ENCODE assay signal across 33 cellular contexts in the genomic region with DNA sequence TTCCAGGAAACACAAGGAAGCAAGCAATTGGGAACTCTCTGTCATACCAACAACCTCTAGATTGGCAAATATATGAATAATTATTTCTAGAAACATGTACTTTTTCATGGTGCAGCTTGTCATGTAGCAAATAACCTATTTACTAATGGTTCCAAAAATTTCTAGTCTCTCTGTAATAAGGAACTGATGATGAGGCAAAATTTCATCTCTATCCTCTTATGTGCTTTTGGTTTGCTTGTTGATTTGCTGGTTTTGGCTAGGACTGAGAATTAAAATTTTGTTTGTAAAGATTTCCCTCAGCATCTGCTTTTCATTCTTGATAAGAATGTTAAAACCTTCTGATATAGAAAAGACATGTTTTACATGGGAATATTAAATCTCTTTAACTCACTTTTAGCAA.
DNase-seq lines count a peak whose midpoint lies in the region; ATAC-seq, FAIRE-seq and TF ChIP-seq lines count a peak whose summit lies in the region.
"Had no signal": no experiment of that assay in that cellular context is flagged by ENCODE, and none has a peak within 500 bp of the region (broad histone marks: within the 10 kb centered on the region; RNA-seq: fewer than 3 reads in every experiment).

No MANE protein-coding gene starts in this region.

- in situ Hi-C loops in HepG2 (cut with HindIII; ENCODE audit: extremely low pct_ligation_motif_present, low pct_unique_long_range_greater_than_20kb), result no loop called here
- in situ Hi-C loops in IMR-90 (cut with MboI; ENCODE audit: low sequenced_read_pairs), result no loop called here
- in situ Hi-C loops in K562 (cut with MboI), result no loop called here

- H2BK5ac ChIP-seq in IMR-90 (ENCODE audit: low read depth, low read length, poor library complexity, severe bottlenecking), result no peak overlapping the region

- H3K9me1 ChIP-seq in IMR-90 (ENCODE audit: insufficient read depth, low read length) (no peaks in the 10 kb centered on the region), K562 (ENCODE audit: control insufficient read depth, insufficient read depth, low read length) (no peaks in the 10 kb centered on the region)

- BruUV-seq in HepG2 (replicated peaks; lab: Mats Ljungman, UMichigan) (no TSS peak), IMR-90 (replicated peaks; lab: Mats Ljungman, UMichigan) (no TSS peak), K562 (replicated peaks; lab: Mats Ljungman, UMichigan) (no TSS peak)

- TF ChIP-seq RAD21 in HepG2 (CRISPR knock-in tag; IDR thresholded peaks at IDR 0.05), result no peak
- TF ChIP-seq RAD21 in A549 (conservative IDR thresholded peaks at IDR 0.05 in 1 of 2, IDR thresholded peaks at IDR 0.05 in 1 of 2), result no peak
- TF ChIP-seq RAD21 in IMR-90 (IDR thresholded peaks at IDR 0.05; ENCODE audit: low read length), result no peak
- no peak for TF ChIP-seq RAD21 in K562 (CRISPR knock-in tag; conservative IDR thresholded peaks at IDR 0.05 in 1 of 2, IDR thresholded peaks at IDR 0.05 in 1 of 2)

- H2BK15ac ChIP-seq in IMR-90 (ENCODE audit: low read depth, low read length), result no peak overlapping the region

- H2BK120ac ChIP-seq in IMR-90 (ENCODE audit: low read depth, low read length), result no peak overlapping the region

- no peak overlapping the region for H3K18ac ChIP-seq in IMR-90 (ENCODE audit: low read depth, low read length)

- H3K4ac ChIP-seq in IMR-90 (ENCODE audit: low read depth, low read length), result no peak overlapping the region

- TF ChIP-seq POLR2A in HepG2 (IDR thresholded peaks at IDR 0.05; ENCODE audit: insufficient read depth in 1 of 2, low read depth in 2 of 2, low read length in 2 of 2) (no peak), right lobe of liver (IDR thresholded peaks at IDR 0.05) (no peak), A549 (IDR thresholded peaks at IDR 0.05; ENCODE audit: low read length) (no peak), IMR-90 (IDR thresholded peaks at IDR 0.05; ENCODE audit: low read depth, low read length) (no peak), K562 (conservative IDR thresholded peaks at IDR 0.05) (no peak)

- no peak overlapping the region for H4K91ac ChIP-seq in IMR-90 (ENCODE audit: insufficient read depth, low read depth, low read length)

- no peak for TF ChIP-seq EP300 in HepG2 (IDR thresholded peaks at IDR 0.05; ENCODE audit: low read depth in 2 of 2, low read length in 2 of 2)
- TF ChIP-seq EP300 in HepG2 (CRISPR knock-in tag; IDR thresholded peaks at IDR 0.05; ENCODE audit: borderline replicate concordance), result no peak
- no peak for TF ChIP-seq EP300 in A549 (IDR thresholded peaks at IDR 0.05)
- TF ChIP-seq EP300 in K562 (IDR thresholded peaks at IDR 0.05; ENCODE audit: low read length), result no peak

- POLR2A ChIA-PET in HepG2 (lab: Yijun Ruan, JAX) (no interaction called here), A549 (lab: Yijun Ruan, JAX) (no interaction called here), IMR-90 (lab: Charles Lee; ENCODE audit: unreplicated experiment) (no interaction called here), K562 (lab: Yijun Ruan, JAX) (no interaction called here)

- no peak overlapping the region for H2AFZ ChIP-seq in HepG2 (ENCODE audit: low read length)
- H2AFZ ChIP-seq in IMR-90 (replicated peaks; ENCODE audit: low read length, poor library complexity), result no peak overlapping the region
- no peak overlapping the region for H2AFZ ChIP-seq in K562 (ENCODE audit: low read depth, low read length)

- TF ChIP-seq CTCF in HepG2 (CRISPR knock-in tag; IDR thresholded peaks at IDR 0.05), result no peak
- TF ChIP-seq CTCF in right lobe of liver (IDR thresholded peaks at IDR 0.05), result no peak
- no peak for TF ChIP-seq CTCF in A549 (IDR thresholded peaks at IDR 0.05)
- no peak for TF ChIP-seq CTCF in IMR-90 (conservative IDR thresholded peaks at IDR 0.05; ENCODE audit: low read depth, low read length)
- no peak for TF ChIP-seq CTCF in K562 (IDR thresholded peaks at IDR 0.05 in 2 of 3, conservative IDR thresholded peaks at IDR 0.05 in 1 of 3; ENCODE audit: insufficient read depth in 2 of 3, low read depth in 1 of 3, low read length in 3 of 3)

- H2BK20ac ChIP-seq in IMR-90 (ENCODE audit: low read depth, low read length), result no peak overlapping the region

- H4K5ac ChIP-seq in IMR-90 (ENCODE audit: low read depth, low read length), result no peak overlapping the region

- dilution Hi-C loops in IMR-90 (cut with HindIII; ENCODE audit: low sequenced_read_pairs, unreplicated experiment), result no loop called here

- H3K36me3 ChIP-seq in HepG2 (replicated peaks in 1 of 2; ENCODE audit: control insufficient read depth in 1 of 2, insufficient read depth in 2 of 2, low read length in 2 of 2) (no peaks in the 10 kb centered on the region), right lobe of liver (no peaks in the 10 kb centered on the region), IMR-90 (ENCODE audit: control insufficient read depth, insufficient read depth, low read length) (no peaks in the 10 kb centered on the region), K562 (ENCODE audit: control insufficient read depth, insufficient read depth, low read length) (no peaks in the 10 kb centered on the region)
- H3K36me3 ChIP-seq: BE2C; BLaER1; BLaER1 treated with 17β-estradiol and CSF1 and Interleukin-3, amounts not matched to agents 10 nM and 100 nM had no signal

- no peak overlapping the region for H3K14ac ChIP-seq in IMR-90 (replicated peaks; ENCODE audit: low read depth, low read length)

- no peak overlapping the region for H3K4me2 ChIP-seq in HepG2 (ENCODE audit: low read depth, low read length)
- no peak overlapping the region for H3K4me2 ChIP-seq in A549
- H3K4me2 ChIP-seq in IMR-90 (ENCODE audit: low read depth, low read length), result no peak overlapping the region
- no peak overlapping the region for H3K4me2 ChIP-seq in K562 (ENCODE audit: insufficient read depth, low read length)
- H3K4me2 ChIP-seq: BLaER1; BLaER1 treated with 17β-estradiol and CSF1 and Interleukin-3, amounts not matched to agents 10 nM and 100 nM had no signal

- CTCF ChIA-PET in HepG2 (lab: Yijun Ruan, JAX; ENCODE audit: low intra/inter-chr PET ratio, low total read pairs) (no interaction called here), A549 (lab: Yijun Ruan, JAX) (no interaction called here), IMR-90 (lab: Yijun Ruan, JAX) (interaction anchor here (1.4 kb wide), 1 partner anchor 15 kb away, joined by 3 read pairs; no protein-coding TSS in a partner anchor), K562 (lab: Yijun Ruan, JAX; ENCODE audit: low intra/inter-chr PET ratio) (no interaction called here)

- H3K56ac ChIP-seq in IMR-90 (ENCODE audit: extremely low read depth, insufficient read depth, low read length), result no peak overlapping the region

- no peaks in the 10 kb centered on the region for H3K4me1 ChIP-seq in HepG2 (ENCODE audit: insufficient read depth, low read length)
- H3K4me1 ChIP-seq in right lobe of liver, result no peaks in the 10 kb centered on the region
- H3K4me1 ChIP-seq in A549, result no peaks in the 10 kb centered on the region
- H3K4me1 ChIP-seq in IMR-90 (ENCODE audit: control insufficient read depth, insufficient read depth, low read length), result no peaks in the 10 kb centered on the region
- H3K4me1 ChIP-seq in K562 (replicated peaks in 1 of 2; ENCODE audit: control insufficient read depth in 2 of 2, insufficient read depth in 2 of 2, low read length in 2 of 2), result no peaks in the 10 kb centered on the region
- H3K4me1 ChIP-seq: BE2C, BLaER1, Caco-2 had no signal

- H3K9me3 ChIP-seq in HepG2 (ENCODE audit: low read length) (peaks cover 58% of the 10 kb centered on the region), right lobe of liver (no peaks in the 10 kb centered on the region), A549 (no peaks in the 10 kb centered on the region), IMR-90 (ENCODE audit: control insufficient read depth, insufficient read depth, low read length) (no peaks in the 10 kb centered on the region; the same call in 1 of the 2 replicates), K562 (replicated peaks; ENCODE audit: control insufficient read depth, insufficient read depth, low read depth, low read length) (no peaks in the 10 kb centered on the region)
- H3K9me3 ChIP-seq: BE2C, BLaER1, Caco-2 had no signal

- ATAC-seq in HepG2 (no peak), right lobe of liver (no peak), A549 (no peak), IMR-90 (ENCODE audit: low read depth) (no peak), K562 (no peak), GM21390 (IDR thresholded peaks at IDR 0.05; ENCODE audit: unreplicated experiment) (no peak)
- ATAC-seq: CD8-positive, alpha-beta T cell had no signal

- H2AK5ac ChIP-seq in IMR-90 (ENCODE audit: low read depth, low read length), result no peak overlapping the region

- no peak overlapping the region for H3K23ac ChIP-seq in IMR-90 (ENCODE audit: low read depth, low read length)

- intact Hi-C loops in HepG2 (cut with micrococcal nuclease; ENCODE audit: unreplicated experiment), result no loop called here
- intact Hi-C loops in right lobe of liver (cut with DNase I), result no loop called here
- intact Hi-C loops in IMR-90 (cut with micrococcal nuclease), result loop anchor here (10.0 kb wide), 1 partner anchor 582 kb away; no protein-coding TSS in a partner anchor
- intact Hi-C loops in K562 (cut with micrococcal nuclease), result no loop called here

- H3K27me3 ChIP-seq in HepG2 (ENCODE audit: control insufficient read depth in 1 of 2, insufficient read depth in 2 of 2, low read length in 2 of 2), result no peaks in the 10 kb centered on the region
- no peaks in the 10 kb centered on the region for H3K27me3 ChIP-seq in right lobe of liver
- no peaks in the 10 kb centered on the region for H3K27me3 ChIP-seq in IMR-90 (ENCODE audit: control insufficient read depth, insufficient read depth, low read length)
- H3K27me3 ChIP-seq in K562 (ENCODE audit: control insufficient read depth in 2 of 2, insufficient read depth in 2 of 2, low read length in 2 of 2), result no peaks in the 10 kb centered on the region
- H3K27me3 ChIP-seq: BE2C; BLaER1; BLaER1 treated with 17β-estradiol and CSF1 and Interleukin-3, amounts not matched to agents 10 nM and 100 nM had no signal

- no peaks in the 10 kb centered on the region for H3K79me2 ChIP-seq in HepG2 (ENCODE audit: insufficient read depth, low read length)
- no peaks in the 10 kb centered on the region for H3K79me2 ChIP-seq in K562 (ENCODE audit: control insufficient read depth, insufficient read depth, low read length)

- H3K4me3 ChIP-seq in HepG2 (replicated peaks in 1 of 3; ENCODE audit: insufficient read depth in 1 of 3, low read depth in 2 of 3, low read length in 3 of 3), result no peak overlapping the region
- H3K4me3 ChIP-seq in right lobe of liver, result no peak overlapping the region
- H3K4me3 ChIP-seq in A549, result no peak overlapping the region
- H3K4me3 ChIP-seq in IMR-90 (ENCODE audit: insufficient read depth, low read depth, low read length), result no peak overlapping the region
- no peak overlapping the region for H3K4me3 ChIP-seq in K562
- H3K4me3 ChIP-seq: BLaER1; BLaER1 treated with 17β-estradiol and CSF1 and Interleukin-3, amounts not matched to agents 10 nM and 100 nM had no signal

- no peak overlapping the region for H4K8ac ChIP-seq in IMR-90 (ENCODE audit: low read depth in 2 of 2, low read length in 2 of 2)

- H3K9ac ChIP-seq in HepG2 (ENCODE audit: insufficient read depth, low read depth, low read length), result no peak overlapping the region
- no peak overlapping the region for H3K9ac ChIP-seq in IMR-90 (ENCODE audit: low read depth, low read length)
- H3K9ac ChIP-seq in K562 (ENCODE audit: insufficient read depth in 1 of 2, low read depth in 2 of 2, low read length in 2 of 2), result no peak overlapping the region
- H3K9ac ChIP-seq: BLaER1; BLaER1 treated with 17β-estradiol and CSF1 and Interleukin-3, amounts not matched to agents 10 nM and 100 nM had no signal

- DNase-seq in HepG2 (ENCODE audit: low spot score) (no peak), right lobe of liver (no peak), A549 (ENCODE audit: low read depth in 1 of 2, low spot score in 1 of 2) (no peak), IMR-90 (no peak), K562 (ENCODE audit: extremely low read depth in 1 of 4, low spot score in 3 of 4) (no peak), hippocampal formation (lab: John Stamatoyannopoulos, UW) (no peak), NCI-H128 (lab: John Stamatoyannopoulos, UW; ENCODE audit: unreplicated experiment) (no peak)
- DNase-seq: 8988T; ACHN; AML-193; BE2C; C1 segment of cervical spinal cord; Caco-2; Calu3; CD4-positive, alpha-beta memory T cell; CD4-positive, alpha-beta T cell; CD4-positive, CD25-positive, alpha-beta regulatory T cell; CD8-positive, alpha-beta memory T cell; CD8-positive, alpha-beta T cell; COR-L47; DMS 273 treated with DMSO at 0.1 percent for 48 hours; DMS153; DMS53; DMS79; DMS79 treated with DMSO at 0.1 percent for 48 hours; DND-41; EL had no signal

- FAIRE-seq in HepG2 (lab: Jason Lieb, UNC) (no peak), A549 (lab: Jason Lieb, UNC) (no peak), K562 (lab: Jason Lieb, UNC) (no peak)
- FAIRE-seq: D721Med had no signal

- H4K20me1 ChIP-seq in HepG2 (ENCODE audit: insufficient read depth, low read length) (no peaks in the 10 kb centered on the region), IMR-90 (ENCODE audit: insufficient read depth, low read length) (no peaks in the 10 kb centered on the region), K562 (replicated peaks; ENCODE audit: control insufficient read depth, insufficient read depth, low read length) (no peaks in the 10 kb centered on the region)
- H4K20me1 ChIP-seq: BLaER1; BLaER1 treated with 17β-estradiol and CSF1 and Interleukin-3, amounts not matched to agents 10 nM and 100 nM had no signal

- H3K79me1 ChIP-seq in IMR-90 (ENCODE audit: low read depth in 1 of 2, low read length in 2 of 2), result no peaks in the 10 kb centered on the region

- H3K27ac ChIP-seq in HepG2 (ENCODE audit: extremely low read length, insufficient read depth, low read length) (no peak overlapping the region), right lobe of liver (no peak overlapping the region), A549 (no peak overlapping the region), IMR-90 (ENCODE audit: insufficient read depth, low read length) (no peak overlapping the region), K562 (ENCODE audit: extremely low read depth, low read depth, low read length) (no peak overlapping the region)
- H3K27ac ChIP-seq: 22Rv1; BLaER1; BLaER1 treated with 17β-estradiol and CSF1 and Interleukin-3, amounts not matched to agents 10 nM and 100 nM; C4-2B had no signal

- no peak overlapping the region for H2AK9ac ChIP-seq in IMR-90 (replicated peaks; ENCODE audit: low read depth, low read length, poor library complexity)

Comparison
In these comparisons a context has a peak if more than half of its experiments do, and no peak if none do; other contexts are left out.
1. Of the 241 proteins assayed by ChIP-seq in both HepG2 and K562: peak only in HepG2: MAFF; only in K562: none; in both: none; in neither: 239; mixed calls (peak in some experiments, not most) for 1.